ENCODE assay signal across 20 cellular contexts in the genomic region with DNA sequence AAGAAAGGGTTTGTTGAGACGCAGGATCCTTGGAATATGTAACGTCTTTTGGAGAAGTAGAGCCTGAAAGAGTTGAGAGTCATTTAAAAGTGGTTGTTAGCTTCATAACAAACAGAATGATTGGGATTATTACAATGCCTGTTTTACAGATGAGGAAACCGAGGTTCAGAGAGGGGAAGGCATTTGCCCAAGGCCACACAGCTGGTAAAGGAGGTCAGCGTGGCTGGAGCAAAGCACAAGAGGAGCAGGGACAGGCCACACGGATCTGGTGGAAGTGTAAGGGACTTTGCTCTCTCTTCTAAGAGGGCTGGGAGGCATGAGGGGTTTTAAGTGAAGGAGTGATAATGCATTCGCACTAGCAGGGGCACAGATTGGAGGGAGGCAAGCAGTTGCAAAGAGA. TPM values are rescaled to one million over a fixed set of nuclear protein-coding genes. Genes with fewer than 3 reads are reported as not detected.
"Had no signal": no experiment of that assay in that cellular context is flagged by ENCODE, and none has a peak within 500 bp of the region (broad histone marks: within the 10 kb centered on the region; RNA-seq: fewer than 3 reads in every experiment).

No MANE protein-coding gene starts in this region.

- DNase-seq: effector memory CD4-positive, alpha-beta T cell; esophagus squamous epithelium; left colon; natural killer cell; ovary; small intestine; stimulated activated CD4-positive, alpha-beta T cell treated with anti-CD3 and anti-CD28 coated beads, Interleukin-12 subunit alpha, Interleukin-12 subunit beta, amount 100 ng/mL, for 4 hours; stimulated activated naive CD4-positive, alpha-beta T cell; stomach; substantia nigra; transverse colon had no signal

- H3K4me3 Mint-ChIP-seq: natural killer cell, neural crest cell had no signal

- H3K4me1 ChIP-seq: esophagus squamous epithelium, right atrium auricular region, stomach, transverse colon had no signal

- H3K27ac Mint-ChIP-seq: natural killer cell had no signal

- H3K27me3 ChIP-seq: ovary, right atrium auricular region had no signal

- H3K27ac ChIP-seq: epithelial cell of prostate, ovary, right atrium auricular region, stomach, thoracic aorta, transverse colon had no signal

- H3K9me3 ChIP-seq: esophagus squamous epithelium, ovary, right atrium auricular region, stomach, thoracic aorta, transverse colon had no signal

- ATAC-seq: left colon, natural killer cell had no signal

- H3K4me3 ChIP-seq: esophagus squamous epithelium, ovary, right atrium auricular region, stomach, thoracic aorta, transverse colon had no signal

- H3K36me3 ChIP-seq: esophagus squamous epithelium, ovary, right atrium auricular region, stomach, thoracic aorta, transverse colon had no signal

- H3K36me3 Mint-ChIP-seq: natural killer cell had no signal

- FAIRE-seq: small intestine had no signal

- H3K9me3 Mint-ChIP-seq: natural killer cell, neural crest cell had no signal

- H3K4me1 Mint-ChIP-seq: natural killer cell had no signal

RNA-seq across cellular contexts. Expression of a gene that starts 42.0 kb away (rescaled TPM):
- total RNA-seq: esophagus squamous epithelium, kidney epithelial cell, left colon, liver, lung microvascular endothelial cell, mucosa of gallbladder, natural killer cell, neural crest cell, posterior vena cava, thoracic aorta, transverse colon had no signal
- polyA plus RNA-seq: liver had no signal
